28 cellular contexts compared by ENCODE assay signal in genomic region chrX:55336176-55336575, GRCh38.
"Had no signal": no experiment of that assay in that cellular context is flagged by ENCODE, and none has a peak within 500 bp of the region (broad histone marks: within the 10 kb centered on the region; RNA-seq: fewer than 3 reads in every experiment).

No MANE protein-coding gene starts in this region.

- FAIRE-seq: colon, endometrium, endothelial cell of umbilical vein, frontal cortex had no signal

- DNase-seq: colonic mucosa; cortex of kidney; dermis blood vessel endothelial cell; dorsolateral prefrontal cortex; effector CD4-positive, alpha-beta T cell; effector CD8-positive, alpha-beta T cell; effector memory CD4-positive, alpha-beta T cell; effector memory CD8-positive, alpha-beta T cell; endodermal cell; erythroblast; esophagus squamous epithelium; foreskin fibroblast; foreskin melanocyte; gastrocnemius medialis; glutamatergic neuron; head of caudate nucleus; heart left ventricle; heart right ventricle had no signal

- H3K4me3 ChIP-seq: colonic mucosa, coronary artery, dorsolateral prefrontal cortex, esophagus muscularis mucosa, esophagus squamous epithelium, gastrocnemius medialis, gastroesophageal sphincter, heart left ventricle, heart right ventricle, hepatocyte had no signal

- H3K36me3 ChIP-seq: colonic mucosa, esophagus muscularis mucosa, esophagus squamous epithelium, gastrocnemius medialis, gastroesophageal sphincter, heart left ventricle, heart right ventricle had no signal

- H3K27me3 ChIP-seq: colonic mucosa, esophagus muscularis mucosa, esophagus squamous epithelium, foreskin keratinocyte, gastrocnemius medialis, gastroesophageal sphincter, heart right ventricle, hepatocyte had no signal

- ATAC-seq: effector memory CD8-positive, alpha-beta T cell; esophagus mucosa; foreskin keratinocyte; gastrocnemius medialis; gastroesophageal sphincter; heart left ventricle; heart right ventricle had no signal
